In genomic region chr3:5227812-5228211, GRCh38 we compare ENCODE assay signal across 2 cellular contexts.
TF ChIP-seq lines count a peak whose summit lies in the region.

No MANE protein-coding gene starts in this region.

TF ChIP-seq in IMR-90, 13 proteins besides CTCF, POLR2A, EP300 and RAD21:
- TF ChIP-seq CEBPB (IDR thresholded peaks at IDR 0.05; ENCODE audit: low read depth, low read length) = peak; percentile 89
- no peak for TF ChIP-seq MAFK (IDR thresholded peaks at IDR 0.05; ENCODE audit: low read depth, low read length)

TF ChIP-seq in K562, 482 proteins besides CTCF, POLR2A, EP300 and RAD21:
- TF ChIP-seq CEBPB (tag; IDR thresholded peaks at IDR 0.05) (peak; percentile 64; the same call in 1 of the 2 replicates), GABPA (tag; conservative IDR thresholded peaks at IDR 0.05; ENCODE audit: low read depth) (peak; percentile 41; the same call in 1 of the 2 replicates), KAT2B (IDR thresholded peaks at IDR 0.05; ENCODE audit: low read depth, low read length) (no peak), CEBPG (CRISPR knock-in tag; IDR thresholded peaks at IDR 0.05) (no peak), CEBPG (tag; conservative IDR thresholded peaks at IDR 0.05 in 1 of 2, IDR thresholded peaks at IDR 0.05 in 1 of 2) (peak in 1 of 2 experiments; percentile 85; a peak in 2 of 4 replicates)
